In the genomic region with DNA sequence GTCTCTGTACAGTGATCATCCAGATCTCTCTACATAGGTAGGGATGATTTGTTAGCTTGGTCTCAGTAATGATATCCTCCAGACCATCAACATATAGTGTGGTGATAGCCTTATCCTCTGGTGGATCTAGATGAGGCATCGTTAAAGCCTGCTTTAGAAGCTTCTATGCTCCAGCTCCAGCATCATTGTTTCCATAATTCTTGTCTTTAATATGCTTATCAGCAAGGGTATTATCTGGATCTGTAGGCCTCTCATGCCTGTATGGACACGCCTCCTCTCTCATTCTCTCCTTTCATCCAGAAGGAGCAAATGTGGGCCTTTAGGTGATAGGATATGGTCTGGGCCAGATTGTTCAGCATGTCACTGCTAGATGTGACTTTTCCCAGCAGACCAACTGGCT, we compare ENCODE assay signal across 29 cellular contexts.
"Had no signal": no experiment of that assay in that cellular context is flagged by ENCODE, and none has a peak within 500 bp of the region (broad histone marks: within the 10 kb centered on the region; RNA-seq: fewer than 3 reads in every experiment).

No MANE protein-coding gene starts in this region.

- H3K9me3 ChIP-seq: ascending aorta had no signal

- H3K4me3 ChIP-seq: ascending aorta, cardiac muscle cell had no signal

- H3K4me1 ChIP-seq: ascending aorta had no signal

- H3K27ac ChIP-seq: ascending aorta, cardiac muscle cell, VCaP had no signal

- H3K36me3 ChIP-seq: ascending aorta, cardiac muscle cell had no signal

- FAIRE-seq: TTC549 had no signal

- H3K27me3 ChIP-seq: ascending aorta, cardiac muscle cell had no signal

- DNase-seq: activated B cell treated with CpG ODN at 0.5 μM for 24 hours; activated CD4-positive, alpha-beta memory T cell treated with anti-CD3 and anti-CD28 coated beads for 36 hours; activated CD4-positive, alpha-beta T cell treated with anti-CD3 and anti-CD28 coated beads for 4 hours; activated CD4-positive, alpha-beta T cell treated with anti-CD3 and anti-CD28 coated beads, Interleukin-2, amount 10 ng/mL, durations not matched to agents 24 days and 14 days; activated CD4-positive, alpha-beta T cell treated with anti-CD3 and anti-CD28 coated beads, Interleukin-2, amount 50 U/mL, for 1 hour; activated CD4-positive, alpha-beta T cell treated with anti-CD3 and anti-CD28 coated beads, Interleukin-2, amount 50 U/mL, for 4 hours; activated CD4-positive, CD25-positive, alpha-beta regulatory T cell treated with anti-CD3 and anti-CD28 coated beads, Interleukin-2, amount 50 U/mL, for 72 hours; activated CD8-positive, alpha-beta memory T cell treated with anti-CD3 and anti-CD28 coated beads, Interleukin-2, amount 50 U/mL, for 4 hours; activated CD8-positive, alpha-beta T cell treated with anti-CD3 and anti-CD28 coated beads for 36 hours; activated effector memory CD4-positive, alpha-beta T cell treated with Interleukin-2 at 50 U/mL for 16 hours; activated gamma-delta T cell; activated naive CD4-positive, alpha-beta T cell treated with anti-CD3 and anti-CD28 coated beads, Interleukin-2, amount 10 ng/mL, durations not matched to agents 7 days and 5 days; activated naive CD4-positive, alpha-beta T cell treated with Interleukin-2 at 50 U/mL for 16 hours; activated naive CD8-positive, alpha-beta T cell treated with anti-CD3 and anti-CD28 coated beads, Interleukin-2, amount 10 ng/mL, durations not matched to agents 7 days and 5 days; activated naive CD8-positive, alpha-beta T cell treated with anti-CD3 and anti-CD28 coated beads, Interleukin-2, amount 50 U/mL, for 24 hours; activated T-cell treated with anti-CD3 and anti-CD28 coated beads for 4 hours; activated T-cell treated with anti-CD3 and anti-CD28 coated beads, Interleukin-2, amount 50 U/mL, for 1 hour; activated T-cell treated with anti-CD3 and anti-CD28 coated beads, Interleukin-2, amount 50 U/mL, for 4 hours; activated T-cell treated with anti-CD3 and anti-CD28 coated beads, Interleukin-2, amount 50 U/mL, for 72 hours; amygdala; caudate nucleus; cerebellar nuclear complex; T-helper 1 cell; T-helper 2 cell; T-helper 9 cell had no signal
